9 cellular contexts compared by ENCODE assay signal in genomic region chr6:33290459-33290858, GRCh38. TPM values are rescaled to one million over a fixed set of nuclear protein-coding genes. Genes with fewer than 3 reads are reported as not detected.
DNase-seq lines count a peak whose midpoint lies in the region; ATAC-seq, FAIRE-seq and TF ChIP-seq lines count a peak whose summit lies in the region.
"Had no signal": no experiment of that assay in that cellular context is flagged by ENCODE, and none has a peak within 500 bp of the region (broad histone marks: within the 10 kb centered on the region; RNA-seq: fewer than 3 reads in every experiment).

No MANE protein-coding gene starts in this region.

- H3K27ac ChIP-seq in kidney (ENCODE audit: low read depth in 2 of 2, low read length in 2 of 2) (no peak overlapping the region), thoracic aorta (no peak overlapping the region), sigmoid colon (peak overlapping the region in 1 of 4 donors; percentile 80)

- H3K36me3 Mint-ChIP-seq in activated naive CD4-positive, alpha-beta T cell treated with anti-CD3 and anti-CD28 coated beads for 36 hours (ENCODE audit: low read depth) = peaks cover 16% of the 10 kb centered on the region
- peaks cover 18 to 39% of the 10 kb centered on the region in 2 donors for H3K36me3 Mint-ChIP-seq in activated naive CD4-positive, alpha-beta T cell treated with anti-CD3 and anti-CD28 coated beads, Interleukin-2, amount 50 U/mL, for 72 hours

- peak overlapping the region in 1 of 2 donors; percentile 82 for H3K9ac ChIP-seq in kidney (ENCODE audit: low read length in 2 of 2)

- peak overlapping the region; percentile 89 to 98 for H3K4me3 ChIP-seq in kidney (ENCODE audit: low read length in 2 of 2)
- H3K4me3 ChIP-seq in thoracic aorta = peak overlapping the region; percentile 94
- peak overlapping the region in 1 of 4 donors; percentile 61 for H3K4me3 ChIP-seq in sigmoid colon

- H3K4me1 Mint-ChIP-seq in activated naive CD4-positive, alpha-beta T cell treated with anti-CD3 and anti-CD28 coated beads for 36 hours (ENCODE audit: low read depth) = peaks cover 40% of the 10 kb centered on the region

- no peak for ATAC-seq in activated naive CD4-positive, alpha-beta T cell treated with anti-CD3 and anti-CD28 coated beads, Interleukin-2, amount 50 U/mL, for 72 hours
- no peak for ATAC-seq in thoracic aorta (ENCODE audit: insufficient number of reproducible peaks, low FRiP score, low read depth)

- TF ChIP-seq EP300 in sigmoid colon (IDR thresholded peaks at IDR 0.05) = no peak

- peak overlapping the region; percentile 91 for H3K27ac Mint-ChIP-seq in activated naive CD4-positive, alpha-beta T cell treated with anti-CD3 and anti-CD28 coated beads for 36 hours
- peak overlapping the region; percentile 90 to 100 for H3K27ac Mint-ChIP-seq in activated naive CD4-positive, alpha-beta T cell treated with anti-CD3 and anti-CD28 coated beads, Interleukin-2, amount 50 U/mL, for 72 hours

- TF ChIP-seq CTCF in kidney (IDR thresholded peaks at IDR 0.05; ENCODE audit: borderline replicate concordance, extremely low read depth, insufficient read depth) = no peak
- no peak for TF ChIP-seq CTCF in thoracic aorta (IDR thresholded peaks at IDR 0.05)
- no peak for TF ChIP-seq CTCF in sigmoid colon (IDR thresholded peaks at IDR 0.05)

- H3K27me3 Mint-ChIP-seq in activated naive CD4-positive, alpha-beta T cell treated with anti-CD3 and anti-CD28 coated beads for 36 hours (ENCODE audit: low read depth) = no peaks in the 10 kb centered on the region

- 76 to 81% methylated on average over 7 of the region's 7 CpGs for WGBS in sigmoid colon, 2 donors

- H3K4me1 ChIP-seq in kidney (ENCODE audit: control insufficient read depth in 1 of 2, insufficient read depth in 1 of 2, low read depth in 1 of 2, low read length in 2 of 2) (peaks cover 14 to 16% of the 10 kb centered on the region in 2 donors), thoracic aorta (ENCODE audit: control insufficient read depth in 1 of 2, low read depth in 2 of 2) (peaks cover 16 to 22% of the 10 kb centered on the region in 2 donors), sigmoid colon (peaks cover 0 to 30% (median 23%) of the 10 kb centered on the region in 4 donors)

- H3K9me3 ChIP-seq in kidney (ENCODE audit: control insufficient read depth in 1 of 2, low read length in 2 of 2) (no peaks in the 10 kb centered on the region), thoracic aorta (no peaks in the 10 kb centered on the region), sigmoid colon (no peaks in the 10 kb centered on the region)

- no peaks in the 10 kb centered on the region for H3K27me3 ChIP-seq in thoracic aorta (replicated peaks; ENCODE audit: insufficient read depth)
- H3K27me3 ChIP-seq in sigmoid colon = no peaks in the 10 kb centered on the region

- FAIRE-seq in kidney (lab: Jason Lieb, UNC) = no peak

- peak overlapping the region; percentile 99 for H3K4me3 Mint-ChIP-seq in activated naive CD4-positive, alpha-beta T cell treated with anti-CD3 and anti-CD28 coated beads for 36 hours

- TF ChIP-seq POLR2A in sigmoid colon (IDR thresholded peaks at IDR 0.05) = no peak

- no peaks in the 10 kb centered on the region for H3K9me3 Mint-ChIP-seq in activated naive CD4-positive, alpha-beta T cell treated with anti-CD3 and anti-CD28 coated beads for 36 hours
- no peaks in the 10 kb centered on the region for H3K9me3 Mint-ChIP-seq in activated naive CD4-positive, alpha-beta T cell treated with anti-CD3 and anti-CD28 coated beads, Interleukin-2, amount 50 U/mL, for 72 hours

- DNase-seq in activated naive CD4-positive, alpha-beta T cell treated with anti-CD3 and anti-CD28 coated beads for 36 hours = no peak
- DNase-seq in activated naive CD4-positive, alpha-beta T cell treated with Interleukin-2 at 50 U/mL for 16 hours = no peak
- no peak for DNase-seq in activated naive CD4-positive, alpha-beta T cell treated with anti-CD3 and anti-CD28 coated beads, Interleukin-2, amount 50 U/mL, for 72 hours (ENCODE audit: low spot score in 2 of 2)
- no peak for DNase-seq in kidney
- DNase-seq in thoracic aorta (ENCODE audit: low spot score) = no peak
- DNase-seq in cortex of kidney (lab: John Stamatoyannopoulos, UW) = no peak
- no peak for DNase-seq in sigmoid colon
- no peak for DNase-seq in pons (ENCODE audit: low spot score)
- DNase-seq: NCI-H345 had no signal

- intact Hi-C loops in activated naive CD4-positive, alpha-beta T cell treated with anti-CD3 and anti-CD28 coated beads for 36 hours (cut with micrococcal nuclease) = no loop called here
- intact Hi-C loops in kidney (cut with DNase I) (no loop called here), sigmoid colon (cut with DNase I) (no loop called here)

- peaks cover 9 to 36% of the 10 kb centered on the region in 2 donors for H3K36me3 ChIP-seq in kidney (ENCODE audit: control insufficient read depth in 1 of 2, insufficient read depth in 2 of 2, low read length in 2 of 2)
- peaks cover 22% of the 10 kb centered on the region for H3K36me3 ChIP-seq in thoracic aorta
- peaks cover 20 to 70% (median 38%) of the 10 kb centered on the region in 4 donors for H3K36me3 ChIP-seq in sigmoid colon

- CTCF ChIA-PET in activated naive CD4-positive, alpha-beta T cell treated with anti-CD3 and anti-CD28 coated beads for 36 hours (lab: Charles Lee) = interaction anchor here (0.9 to 2.7 kb wide), 5 partner anchors 10 to 53 kb away, joined by 3 to 11 read pairs (median 3); partner anchors contain the start of gene B3GALT4

RNA-seq across cellular contexts. Expression of gene PFDN6, which starts 1.1 kb away (rescaled TPM):
- 10 to 100 TPM; 67.9 to 81.3 TPM for total RNA-seq in activated naive CD4-positive, alpha-beta T cell treated with anti-CD3 and anti-CD28 coated beads for 36 hours
- total RNA-seq in activated naive CD4-positive, alpha-beta T cell treated with anti-CD3 and anti-CD28 coated beads, Interleukin-2, amount 50 U/mL, for 72 hours = 100 to 1,000 TPM in 1 of 2 donors, 10 to 100 TPM in 1; 92.9 to 103 TPM
- total RNA-seq in kidney (46.8 TPM), thoracic aorta (10 to 100 TPM; 26.8 to 31.9 TPM), sigmoid colon (10 to 100 TPM in 3 of 4 donors, 1 to 10 TPM in 1; 7.5 to 56.1 (median 31.8) TPM)
- polyA plus RNA-seq in kidney (ENCODE audit: insufficient read depth, low read depth, low replicate concordance) (159 TPM), sigmoid colon (100 to 1,000 TPM; 131 to 173 (median 144) TPM)

RNA-seq across cellular contexts. Expression of gene WDR46, which starts 1.4 kb away (rescaled TPM):
- total RNA-seq in activated naive CD4-positive, alpha-beta T cell treated with anti-CD3 and anti-CD28 coated beads for 36 hours = 10 to 100 TPM; 42.5 to 42.9 TPM
- 10 to 100 TPM; 73.7 to 81.5 TPM for total RNA-seq in activated naive CD4-positive, alpha-beta T cell treated with anti-CD3 and anti-CD28 coated beads, Interleukin-2, amount 50 U/mL, for 72 hours
- 40.3 TPM for total RNA-seq in kidney
- 46.5 TPM for polyA plus RNA-seq in kidney (ENCODE audit: insufficient read depth, low read depth, low replicate concordance)
- total RNA-seq in thoracic aorta = 10 to 100 TPM; 42.6 to 60.3 TPM
- total RNA-seq in sigmoid colon = 10 to 100 TPM; 28.2 to 41.6 (median 37.4) TPM
- 10 to 100 TPM; 15.3 to 51.2 (median 30.0) TPM for polyA plus RNA-seq in sigmoid colon

RNA-seq across cellular contexts. Expression of gene RGL2, which starts 8.3 kb away (rescaled TPM):
- total RNA-seq in activated naive CD4-positive, alpha-beta T cell treated with anti-CD3 and anti-CD28 coated beads for 36 hours = 10 to 100 TPM; 23.8 to 27.8 TPM
- 100 to 1,000 TPM in 1 of 2 donors, 10 to 100 TPM in 1; 24.5 to 136 TPM for total RNA-seq in activated naive CD4-positive, alpha-beta T cell treated with anti-CD3 and anti-CD28 coated beads, Interleukin-2, amount 50 U/mL, for 72 hours
- total RNA-seq in kidney (92.4 TPM), thoracic aorta (10 to 100 TPM; 49.9 to 83.5 TPM), sigmoid colon (10 to 100 TPM; 33.2 to 48.9 (median 37.9) TPM)
- polyA plus RNA-seq in kidney (ENCODE audit: insufficient read depth, low read depth, low replicate concordance) (56.2 TPM), sigmoid colon (10 to 100 TPM in 2 of 3 donors, 1 to 10 TPM in 1; 5.8 to 40.2 (median 18.0) TPM)

RNA-seq across cellular contexts. Expression of gene B3GALT4, which starts 13.5 kb away (rescaled TPM):
- total RNA-seq in activated naive CD4-positive, alpha-beta T cell treated with anti-CD3 and anti-CD28 coated beads for 36 hours = 1 to 10 TPM; 4.4 TPM
- total RNA-seq in activated naive CD4-positive, alpha-beta T cell treated with anti-CD3 and anti-CD28 coated beads, Interleukin-2, amount 50 U/mL, for 72 hours = 1 to 10 TPM; 3.7 to 5.9 TPM
- total RNA-seq in kidney = 20.2 TPM
- polyA plus RNA-seq in kidney (ENCODE audit: insufficient read depth, low read depth, low replicate concordance) = 14.0 TPM
- 10 to 100 TPM; 18.1 to 27.3 TPM for total RNA-seq in thoracic aorta
- total RNA-seq in sigmoid colon = 10 to 100 TPM in 3 of 4 donors, 1 to 10 TPM in 1; 7.2 to 22.2 (median 13.3) TPM
- 10 to 100 TPM; 19.2 to 23.6 (median 21.7) TPM for polyA plus RNA-seq in sigmoid colon

RNA-seq across cellular contexts. Expression of gene RPS18, which starts 18.6 kb away (rescaled TPM):
- 1,000 to 10,000 TPM; 5,497 to 5,551 TPM for total RNA-seq in activated naive CD4-positive, alpha-beta T cell treated with anti-CD3 and anti-CD28 coated beads for 36 hours
- total RNA-seq in activated naive CD4-positive, alpha-beta T cell treated with anti-CD3 and anti-CD28 coated beads, Interleukin-2, amount 50 U/mL, for 72 hours = 1,000 to 10,000 TPM; 3,809 to 4,545 TPM
- total RNA-seq in kidney (1,706 TPM), thoracic aorta (1,000 to 10,000 TPM; 1,163 to 1,178 TPM), sigmoid colon (1,000 to 10,000 TPM; 2,427 to 4,810 (median 4,005) TPM)
- polyA plus RNA-seq in kidney (ENCODE audit: insufficient read depth, low read depth, low replicate concordance) (2,618 TPM), sigmoid colon (1,000 to 10,000 TPM; 3,648 to 7,566 (median 5,490) TPM)
